1 cellular context compared by ENCODE assay signal in genomic region chr1:40939320-40940059, GRCh38.
A peak's percentile ranks its signal among the peaks of the same experiment; 100 is the strongest.
TF ChIP-seq lines count a peak whose summit lies in the region.

No MANE protein-coding gene starts in this region.

TF ChIP-seq in HepG2, 621 proteins besides CTCF, POLR2A, EP300 and RAD21 (continued from another document and continues in another):
- TF ChIP-seq RERE (CRISPR knock-in tag; IDR thresholded peaks at IDR 0.05; ENCODE audit: low read depth) (0 out of 2 replicates have a peak, but pooled peaks have one; percentile 56), ZNF792 (CRISPR knock-in tag; IDR thresholded peaks at IDR 0.05) (peak; percentile 68; the same call in 1 of the 2 replicates), MTA1 (CRISPR knock-in tag; IDR thresholded peaks at IDR 0.05; ENCODE audit: borderline replicate concordance) (0 out of 2 replicates have a peak, but pooled peaks have one; percentile 21), ZBTB42 (CRISPR knock-in tag; IDR thresholded peaks at IDR 0.05) (no peak), TARDBP (CRISPR knock-in tag; IDR thresholded peaks at IDR 0.05) (peak; percentile 82), ZC3H4 (CRISPR knock-in tag; IDR thresholded peaks at IDR 0.05; ENCODE audit: borderline replicate concordance) (no peak), ELF3 (CRISPR knock-in tag; IDR thresholded peaks at IDR 0.05) (peak; percentile 70), ESRRA (CRISPR knock-in tag; IDR thresholded peaks at IDR 0.05; ENCODE audit: low read depth) (peak; percentile 39; the same call in 1 of the 2 replicates), BCL6 (CRISPR knock-in tag; IDR thresholded peaks at IDR 0.05) (peak; percentile 77), NONO (IDR thresholded peaks at IDR 0.05) (no peak), NONO (CRISPR knock-in tag; conservative IDR thresholded peaks at IDR 0.05) (peak; percentile 58; the same call in 1 of the 2 replicates), FOXO1 (CRISPR knock-in tag; IDR thresholded peaks at IDR 0.05) (peak; percentile 79), ZNF546 (CRISPR knock-in tag; conservative IDR thresholded peaks at IDR 0.05) (no peak), U2AF1 (optimal IDR thresholded peaks at IDR 0.05; ENCODE audit: low read depth, low read length) (no peak), HNF4G (IDR thresholded peaks at IDR 0.05; ENCODE audit: borderline replicate concordance, low read depth, low read length) (peak; percentile 92), HNF4G (CRISPR knock-in tag; IDR thresholded peaks at IDR 0.05; ENCODE audit: borderline replicate concordance, low read depth) (peak; percentile 83; the same call in 1 of the 2 replicates), KLF16 (CRISPR knock-in tag; IDR thresholded peaks at IDR 0.05) (peak in 1 of 2 experiments; percentile 61; a peak in 2 of 4 replicates), ZNF256 (CRISPR knock-in tag; conservative IDR thresholded peaks at IDR 0.05) (0 out of 2 replicates have a peak, but pooled peaks have one; percentile 45), PRMT3 (CRISPR knock-in tag; IDR thresholded peaks at IDR 0.05; ENCODE audit: borderline replicate concordance, low read depth) (no peak), ZNF616 (CRISPR knock-in tag; IDR thresholded peaks at IDR 0.05; ENCODE audit: low read depth) (no peak), CBFB (CRISPR knock-in tag; IDR thresholded peaks at IDR 0.05) (peak; percentile 26; the same call in 1 of the 2 replicates), ZNF143 (CRISPR knock-in tag; IDR thresholded peaks at IDR 0.05) (no peak), ZNF605 (CRISPR knock-in tag; IDR thresholded peaks at IDR 0.05) (peak; percentile 54; the same call in 1 of the 2 replicates), POGZ (CRISPR knock-in tag; IDR thresholded peaks at IDR 0.05) (peak; percentile 79; the same call in 1 of the 2 replicates), XRCC5 (optimal IDR thresholded peaks at IDR 0.05; ENCODE audit: low read length) (peak; percentile 31), ZNF790 (CRISPR knock-in tag; IDR thresholded peaks at IDR 0.05; ENCODE audit: borderline replicate concordance) (no peak), REL (CRISPR knock-in tag; conservative IDR thresholded peaks at IDR 0.05) (no peak), HHEX (CRISPR knock-in tag; IDR thresholded peaks at IDR 0.05) (no peak), ZNF280D (CRISPR knock-in tag; IDR thresholded peaks at IDR 0.05) (no peak), ZMYM4 (CRISPR knock-in tag; IDR thresholded peaks at IDR 0.05) (peak; percentile 76), MAX (IDR thresholded peaks at IDR 0.05) (peak; percentile 78), EZH2 (conservative IDR thresholded peaks at IDR 0.05; ENCODE audit: low read depth, low read length) (no peak), KLF9 (CRISPR knock-in tag; IDR thresholded peaks at IDR 0.05; ENCODE audit: low read depth) (no peak), ZNF614 (CRISPR knock-in tag; IDR thresholded peaks at IDR 0.05; ENCODE audit: borderline replicate concordance) (peak; percentile 89), SMARCE1 (IDR thresholded peaks at IDR 0.05; ENCODE audit: borderline replicate concordance) (no peak), ZFP91 (CRISPR knock-in tag; IDR thresholded peaks at IDR 0.05; ENCODE audit: borderline replicate concordance) (peak; percentile 51; the same call in 1 of the 2 replicates), PRDM15 (CRISPR knock-in tag; IDR thresholded peaks at IDR 0.05) (peak; percentile 54; the same call in 1 of the 2 replicates), ZBTB20 (CRISPR knock-in tag; IDR thresholded peaks at IDR 0.05; ENCODE audit: borderline replicate concordance, low read depth) (peak; percentile 33; the same call in 1 of the 2 replicates), TOE1 (CRISPR knock-in tag; IDR thresholded peaks at IDR 0.05) (no peak), ZNF800 (CRISPR knock-in tag; IDR thresholded peaks at IDR 0.05) (peak; percentile 50; the same call in 1 of the 2 replicates), MIXL1 (CRISPR knock-in tag; IDR thresholded peaks at IDR 0.05) (peak; percentile 87), TBX2 (CRISPR knock-in tag; IDR thresholded peaks at IDR 0.05; ENCODE audit: borderline replicate concordance) (peak; percentile 70; the same call in 1 of the 2 replicates), TOPORS (CRISPR knock-in tag; IDR thresholded peaks at IDR 0.05) (peak; percentile 47; the same call in 1 of the 2 replicates), TERF1 (CRISPR knock-in tag; IDR thresholded peaks at IDR 0.05) (no peak), SMYD3 (CRISPR knock-in tag; IDR thresholded peaks at IDR 0.05) (peak; percentile 71; the same call in 1 of the 2 replicates), ZNF282 (IDR thresholded peaks at IDR 0.05; ENCODE audit: partially characterized antibody) (no peak), SMARCC2 (IDR thresholded peaks at IDR 0.05) (0 out of 2 replicates have a peak, but pooled peaks have one; percentile 34), SOX13 (IDR thresholded peaks at IDR 0.05) (no peak), SOX13 (CRISPR knock-in tag; conservative IDR thresholded peaks at IDR 0.05 in 1 of 2, IDR thresholded peaks at IDR 0.05 in 1 of 2) (peak in 1 of 2 experiments; percentile 89; a peak in 2 of 4 replicates), KLF6 (CRISPR knock-in tag; IDR thresholded peaks at IDR 0.05) (0 out of 2 replicates have a peak, but pooled peaks have one; percentile 45)
